ENCODE assay signal across 1 cellular context in genomic region chr2:190882327-190882766, GRCh38.
TF ChIP-seq lines count a peak whose summit lies in the region.

No MANE protein-coding gene starts in this region.

TF ChIP-seq in K562, 482 proteins besides CTCF, POLR2A, EP300 and RAD21 (continued from another document):
- TF ChIP-seq KDM1A (IDR thresholded peaks at IDR 0.05) (0 out of 4 replicates have a peak, but pooled peaks of 1 of the 2 experiments have one; percentile 4), FOXP4 (CRISPR knock-in tag; IDR thresholded peaks at IDR 0.05; ENCODE audit: borderline replicate concordance) (no peak), ATF1 (CRISPR knock-in tag; IDR thresholded peaks at IDR 0.05) (no peak), ATF1 (tag; IDR thresholded peaks at IDR 0.05) (peak; percentile 50), TOE1 (IDR thresholded peaks at IDR 0.05; ENCODE audit: borderline replicate concordance) (0 out of 2 replicates have a peak, but pooled peaks have one; percentile 11), TOE1 (CRISPR knock-in tag; IDR thresholded peaks at IDR 0.05; ENCODE audit: borderline replicate concordance, low read depth) (no peak)
